10 cellular contexts compared by ENCODE assay signal in the genomic region with DNA sequence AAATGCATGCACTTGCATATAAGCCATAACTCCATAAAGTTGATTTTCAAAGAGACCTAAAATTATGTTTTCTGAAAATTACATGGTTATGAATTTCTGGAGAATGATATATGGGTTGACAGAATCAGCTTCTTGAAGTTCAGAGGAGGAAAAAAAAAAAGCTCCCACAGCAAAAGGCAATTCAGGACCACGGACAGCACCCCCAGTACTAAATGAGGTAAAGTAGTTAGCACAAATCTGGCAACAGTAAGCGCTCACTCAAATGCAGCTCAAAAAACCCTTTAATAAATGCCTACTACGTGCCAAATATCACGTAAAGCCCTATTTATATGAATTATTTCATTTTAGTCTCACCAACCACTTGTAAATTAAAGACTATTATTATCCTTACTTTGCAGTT.
A peak's percentile ranks its signal among the peaks of the same experiment; 100 is the strongest.
DNase-seq lines count a peak whose midpoint lies in the region; ATAC-seq, FAIRE-seq and TF ChIP-seq lines count a peak whose summit lies in the region.
"Had no signal": no experiment of that assay in that cellular context is flagged by ENCODE, and none has a peak within 500 bp of the region (broad histone marks: within the 10 kb centered on the region; RNA-seq: fewer than 3 reads in every experiment).

No MANE protein-coding gene starts in this region.

- no peaks in the 10 kb centered on the region for H3F3A ChIP-seq in MM.1S (ENCODE audit: insufficient read depth, low read length)

- CTCF ChIA-PET in naive thymus-derived CD4-positive, alpha-beta T cell (lab: Charles Lee): no interaction called here

- H3K36me3 ChIP-seq in MM.1S (replicated peaks; ENCODE audit: insufficient read depth, low read length): no peaks in the 10 kb centered on the region
- H3K36me3 ChIP-seq in body of pancreas (replicated peaks in 1 of 2; ENCODE audit: insufficient read depth in 1 of 2, low read depth in 2 of 2): no peaks in the 10 kb centered on the region
- H3K36me3 ChIP-seq in naive thymus-derived CD4-positive, alpha-beta T cell (ENCODE audit: control insufficient read depth in 2 of 3, insufficient read depth in 3 of 3, low read length in 3 of 3): no peaks in the 10 kb centered on the region

- H2AFZ ChIP-seq in MM.1S (ENCODE audit: low read length): no peak overlapping the region

- no peaks in the 10 kb centered on the region for H3K36me3 Mint-ChIP-seq in naive thymus-derived CD4-positive, alpha-beta T cell

- POLR2A ChIA-PET in naive thymus-derived CD4-positive, alpha-beta T cell (lab: Charles Lee): no interaction called here

- H3K27me3 Mint-ChIP-seq in naive thymus-derived CD4-positive, alpha-beta T cell: peaks cover 0 to 7% (median 0%) of the 10 kb centered on the region in 5 donors

- peaks cover 7 to 41% (median 15%) of the 10 kb centered on the region in 11 donors for H3K9me3 Mint-ChIP-seq in naive thymus-derived CD4-positive, alpha-beta T cell

- H3K79me2 ChIP-seq in MM.1S (ENCODE audit: low read length): no peaks in the 10 kb centered on the region

- no peaks in the 10 kb centered on the region for H3K27me3 ChIP-seq in MM.1S (replicated peaks; ENCODE audit: insufficient read depth, low read length)
- no peaks in the 10 kb centered on the region for H3K27me3 ChIP-seq in body of pancreas
- no peaks in the 10 kb centered on the region for H3K27me3 ChIP-seq in naive thymus-derived CD4-positive, alpha-beta T cell (ENCODE audit: control insufficient read depth in 2 of 2, insufficient read depth in 2 of 2, low read length in 2 of 2)

- no peak overlapping the region for H3K4me2 ChIP-seq in MM.1S (ENCODE audit: low read depth, low read length)

- H3K4me1 Mint-ChIP-seq in naive thymus-derived CD4-positive, alpha-beta T cell: no peaks in the 10 kb centered on the region

- no peak for TF ChIP-seq CTCF in MM.1S (IDR thresholded peaks at IDR 0.05; ENCODE audit: low read length)
- no peak for TF ChIP-seq CTCF in body of pancreas (IDR thresholded peaks at IDR 0.05)

- H3K9me3 ChIP-seq in MM.1S (replicated peaks; ENCODE audit: insufficient read depth, low read length) (no peaks in the 10 kb centered on the region), body of pancreas (no peaks in the 10 kb centered on the region)
- no peaks in the 10 kb centered on the region for H3K9me3 ChIP-seq in naive thymus-derived CD4-positive, alpha-beta T cell (ENCODE audit: control insufficient read depth in 2 of 3, low read length in 3 of 3)

- no peaks in the 10 kb centered on the region for H3K9me2 ChIP-seq in MM.1S (replicated peaks; ENCODE audit: insufficient read depth, low read length)

- ATAC-seq in body of pancreas: no peak
- ATAC-seq in naive thymus-derived CD4-positive, alpha-beta T cell: no peak
- ATAC-seq in HG02973 (IDR thresholded peaks at IDR 0.05; ENCODE audit: unreplicated experiment): no peak

- H4K20me1 ChIP-seq in MM.1S (ENCODE audit: insufficient read depth, low read length): no peaks in the 10 kb centered on the region

- no peaks in the 10 kb centered on the region for H3K4me1 ChIP-seq in MM.1S (ENCODE audit: low read length)
- no peaks in the 10 kb centered on the region for H3K4me1 ChIP-seq in body of pancreas
- H3K4me1 ChIP-seq in naive thymus-derived CD4-positive, alpha-beta T cell (ENCODE audit: control insufficient read depth in 2 of 2, insufficient read depth in 2 of 2, low read length in 2 of 2): no peaks in the 10 kb centered on the region

- no peak overlapping the region for H3K4me3 ChIP-seq in MM.1S (ENCODE audit: low read length)
- no peak overlapping the region for H3K4me3 ChIP-seq in body of pancreas
- H3K4me3 ChIP-seq in naive thymus-derived CD4-positive, alpha-beta T cell (ENCODE audit: low read length): no peak overlapping the region

- H3K27ac ChIP-seq in MM.1S (ENCODE audit: low read length) (no peak overlapping the region), body of pancreas (no peak overlapping the region)
- no peak overlapping the region for H3K27ac ChIP-seq in naive thymus-derived CD4-positive, alpha-beta T cell (ENCODE audit: low read depth, low read length)

- 5 to 9% methylated on average over 4 of the region's 4 CpGs for WGBS in body of pancreas, 2 donors

- H3K27ac Mint-ChIP-seq in naive thymus-derived CD4-positive, alpha-beta T cell: no peak overlapping the region

- intact Hi-C loops in body of pancreas (cut with DNase I): no loop called here
- intact Hi-C loops in naive thymus-derived CD4-positive, alpha-beta T cell (cut with micrococcal nuclease): no loop called here

- no peak for FAIRE-seq in GM12892 (lab: Jason Lieb, UNC)
- FAIRE-seq: colon had no signal

- DNase-seq in ELF-1 (ENCODE audit: low read depth, low spot score) (peak; percentile 49), MM.1S (peak; percentile 61), body of pancreas (peak; percentile 43 to 71 (median 53)), DMS153 treated with DMSO at 0.1 percent for 48 hours (lab: John Stamatoyannopoulos, UW; ENCODE audit: unreplicated experiment) (no peak), D341Med (ENCODE audit: low spot score) (no peak), GM12892 (ENCODE audit: insufficient read length) (no peak)
- DNase-seq in naive thymus-derived CD4-positive, alpha-beta T cell: peak in 5 of 9 donors; percentile 3 to 28 (median 3)
- DNase-seq: NCI-H510A had no signal

- TF ChIP-seq POLR2A in body of pancreas (IDR thresholded peaks at IDR 0.05) (no peak), GM12892 (IDR thresholded peaks at IDR 0.05; ENCODE audit: low read depth, low read length) (no peak)

- H3K9ac ChIP-seq in MM.1S (ENCODE audit: low read length): no peak overlapping the region

- no peak overlapping the region for H3K4me3 Mint-ChIP-seq in naive thymus-derived CD4-positive, alpha-beta T cell

Comparison
In these comparisons a context has a peak if more than half of its experiments do, and no peak if none do; other contexts are left out.
1. DNase-seq: peak in ELF-1 (single experiment), MM.1S (single experiment), body of pancreas (4 of 4) and naive thymus-derived CD4-positive, alpha-beta T cell (5 of 9); none in DMS153 treated with DMSO at 0.1 percent for 48 hours (single experiment), D341Med (single experiment) and GM12892 (single experiment).